ENCODE assay signal across 28 cellular contexts in genomic region chr2:20061940-20062339, GRCh38. TPM values are rescaled to one million over a fixed set of nuclear protein-coding genes. Genes with fewer than 3 reads are reported as not detected.
DNase-seq lines count a peak whose midpoint lies in the region; ATAC-seq, FAIRE-seq and TF ChIP-seq lines count a peak whose summit lies in the region.
"Had no signal": no experiment of that assay in that cellular context is flagged by ENCODE, and none has a peak within 500 bp of the region (broad histone marks: within the 10 kb centered on the region; RNA-seq: fewer than 3 reads in every experiment).

No MANE protein-coding gene starts in this region.

- WGBS in GM23248 (ENCODE audit: low coverage in 1 of 2, low lambda C conversion rate in 2 of 2, missing lambda C conversion rate in 2 of 2), 2 experiments = 92 to 99% methylated on average over 5 of the region's 5 CpGs
- WGBS in K562 (ENCODE audit: insufficient coverage, low coverage, missing lambda C conversion rate) = 50% methylated on average over 5 of the region's 5 CpGs
- WGBS in smooth muscle cell (ENCODE audit: low lambda C conversion rate) = 95% methylated on average over 5 of the region's 5 CpGs

- H3K9me3 ChIP-seq in GM23248 (ENCODE audit: low read depth) (no peaks in the 10 kb centered on the region), K562 (replicated peaks; ENCODE audit: control insufficient read depth, insufficient read depth, low read depth, low read length) (no peaks in the 10 kb centered on the region; the same call in 1 of the 2 replicates), muscle layer of duodenum (ENCODE audit: control insufficient read depth in 1 of 2, low read length in 2 of 2) (no peaks in the 10 kb centered on the region), smooth muscle cell (replicated peaks; ENCODE audit: low read depth) (no peaks in the 10 kb centered on the region)
- H3K9me3 ChIP-seq: Caco-2, neutrophil, psoas muscle, tibial nerve had no signal

- intact Hi-C loops in K562 (cut with micrococcal nuclease) = no loop called here

- H3K4me1 ChIP-seq in GM23248 (ENCODE audit: insufficient read depth) (peaks cover 32% of the 10 kb centered on the region), K562 (replicated peaks in 1 of 2; ENCODE audit: control insufficient read depth in 2 of 2, insufficient read depth in 2 of 2, low read length in 2 of 2) (peaks cover 0 to 3% of the 10 kb centered on the region in 2 experiments; a peak in 1 of 5 replicates), muscle layer of duodenum (ENCODE audit: control insufficient read depth in 1 of 2, insufficient read depth in 2 of 2, low read length in 2 of 2) (peaks cover 0 to 13% of the 10 kb centered on the region in 2 donors), smooth muscle cell (ENCODE audit: low read depth) (peaks cover 7% of the 10 kb centered on the region)
- H3K4me1 ChIP-seq: psoas muscle had no signal

- POLR2A ChIA-PET in K562 (lab: Yijun Ruan, JAX) = interaction anchor here (0.9 to 3.5 kb wide), 3 partner anchors 10 to 16 kb away, joined by 3 to 13 read pairs (median 3); partner anchors contain the start of gene LAPTM4A

- H3K4me3 ChIP-seq in GM23248 = 0 out of 2 replicates have a peak overlapping the region, but pooled peaks have one; percentile 34
- H3K4me3 ChIP-seq in K562 = no peak overlapping the region
- H3K4me3 ChIP-seq in muscle layer of duodenum (ENCODE audit: low read depth in 1 of 2, low read length in 2 of 2) = no peak overlapping the region
- no peak overlapping the region for H3K4me3 ChIP-seq in smooth muscle cell
- H3K4me3 ChIP-seq: BLaER1 treated with 17β-estradiol and CSF1 and Interleukin-3, amounts not matched to agents 10 nM and 100 nM; psoas muscle; skin epidermis; tibial nerve had no signal

- H3K9me1 ChIP-seq in K562 (ENCODE audit: control insufficient read depth, insufficient read depth, low read length) = no peaks in the 10 kb centered on the region

- no peaks in the 10 kb centered on the region for H4K20me1 ChIP-seq in GM23248 (ENCODE audit: insufficient read depth)
- H4K20me1 ChIP-seq in K562 (replicated peaks; ENCODE audit: control insufficient read depth, insufficient read depth, low read length) = no peaks in the 10 kb centered on the region
- H4K20me1 ChIP-seq in smooth muscle cell (ENCODE audit: low read depth) = no peaks in the 10 kb centered on the region
- H4K20me1 ChIP-seq: BLaER1 treated with 17β-estradiol and CSF1 and Interleukin-3, amounts not matched to agents 10 nM and 100 nM had no signal

- no peaks in the 10 kb centered on the region for H3K9me2 ChIP-seq in GM23248 (ENCODE audit: insufficient read depth)

- ATAC-seq in K562 = no peak
- ATAC-seq in HG02870 (IDR thresholded peaks at IDR 0.05; ENCODE audit: unreplicated experiment) = no peak
- no peak for ATAC-seq in HG02610 (IDR thresholded peaks at IDR 0.05; ENCODE audit: unreplicated experiment)
- no peak for ATAC-seq in HG03196 (IDR thresholded peaks at IDR 0.05; ENCODE audit: unreplicated experiment)
- ATAC-seq: PC-3; stimulated activated naive CD8-positive, alpha-beta T cell treated with anti-CD3 and anti-CD28 coated beads, Interleukin-15, amount 100 ng/mL, for 72 hours had no signal

- H3K9ac ChIP-seq in GM23248 (peak overlapping the region; percentile 62), K562 (ENCODE audit: insufficient read depth in 1 of 2, low read depth in 2 of 2, low read length in 2 of 2) (no peak overlapping the region), smooth muscle cell (ENCODE audit: low read depth) (no peak overlapping the region)
- H3K9ac ChIP-seq: BLaER1 treated with 17β-estradiol and CSF1 and Interleukin-3, amounts not matched to agents 10 nM and 100 nM had no signal

- FAIRE-seq in K562 (lab: Jason Lieb, UNC) = no peak

- no TSS peak for BruUV-seq in K562 (replicated peaks; lab: Mats Ljungman, UMichigan)

- DNase-seq in GM23248 (no peak), K562 (ENCODE audit: extremely low read depth in 1 of 4, low spot score in 3 of 4) (no peak), smooth muscle cell (lab: John Stamatoyannopoulos, UW; ENCODE audit: unreplicated experiment) (no peak), COR-L47 (lab: John Stamatoyannopoulos, UW) (no peak)
- DNase-seq: activated CD4-positive, alpha-beta T cell treated with anti-CD3 and anti-CD28 coated beads, Interleukin-2, amount 10 ng/mL, durations not matched to agents 7 days and 5 days; activated gamma-delta T cell; activated naive CD8-positive, alpha-beta T cell treated with anti-CD3 and anti-CD28 coated beads, Interleukin-2, amount 10 ng/mL, durations not matched to agents 7 days and 5 days; activated T-cell treated with anti-CD3 and anti-CD28 coated beads, Interleukin-2, amount 50 U/mL, for 24 hours; Caco-2; GF-D8; head of caudate nucleus; NCI-H1694; NCI-H2171; NCI-H510A treated with DMSO at 0.1 percent for 48 hours; NK-92 treated with Interleukin-12 subunit alpha and Interleukin-12 subunit beta, amount 100 ng/mL, for 24 hours; psoas muscle; stimulated activated naive CD8-positive, alpha-beta T cell treated with anti-CD3 and anti-CD28 coated beads, Interleukin-15, amount 100 ng/mL, for 72 hours; T1000; WERI-Rb-1 had no signal

- H3K27ac ChIP-seq in GM23248 (peak overlapping the region; percentile 92), K562 (ENCODE audit: extremely low read depth, low read depth, low read length) (no peak overlapping the region), muscle layer of duodenum (ENCODE audit: low read length) (peak overlapping the region; percentile 65), smooth muscle cell (ENCODE audit: low read depth) (peak overlapping the region; percentile 97)
- H3K27ac ChIP-seq: BLaER1 treated with 17β-estradiol and CSF1 and Interleukin-3, amounts not matched to agents 10 nM and 100 nM; neutrophil; WERI-Rb-1 had no signal

- in situ Hi-C loops in GM23248 (cut with MboI) = no loop called here
- in situ Hi-C loops in K562 (cut with MboI) = no loop called here

- peaks cover 39% of the 10 kb centered on the region for H3F3A ChIP-seq in GM23248 (ENCODE audit: insufficient read depth)
- peaks cover 23% of the 10 kb centered on the region for H3F3A ChIP-seq in smooth muscle cell (ENCODE audit: low read depth)

- no peak for TF ChIP-seq RAD21 in K562 (CRISPR knock-in tag; conservative IDR thresholded peaks at IDR 0.05 in 1 of 2, IDR thresholded peaks at IDR 0.05 in 1 of 2)

- TF ChIP-seq CTCF in K562 (IDR thresholded peaks at IDR 0.05 in 2 of 3, conservative IDR thresholded peaks at IDR 0.05 in 1 of 3; ENCODE audit: insufficient read depth in 2 of 3, low read depth in 1 of 3, low read length in 3 of 3) = no peak
- TF ChIP-seq CTCF in smooth muscle cell (IDR thresholded peaks at IDR 0.05; ENCODE audit: borderline replicate concordance, insufficient read depth, poor library complexity, severe bottlenecking) = no peak

- H3K27me3 ChIP-seq in GM23248 (replicated peaks; ENCODE audit: insufficient read depth) (no peaks in the 10 kb centered on the region), K562 (ENCODE audit: control insufficient read depth in 2 of 2, insufficient read depth in 2 of 2, low read length in 2 of 2) (no peaks in the 10 kb centered on the region), muscle layer of duodenum (ENCODE audit: low read depth, low read length) (no peaks in the 10 kb centered on the region), smooth muscle cell (ENCODE audit: low read depth) (no peaks in the 10 kb centered on the region)
- H3K27me3 ChIP-seq: BLaER1 treated with 17β-estradiol and CSF1 and Interleukin-3, amounts not matched to agents 10 nM and 100 nM; tibial nerve had no signal

- no peak for TF ChIP-seq EP300 in K562 (IDR thresholded peaks at IDR 0.05; ENCODE audit: low read length)

- no peaks in the 10 kb centered on the region for H3K36me3 ChIP-seq in GM23248 (ENCODE audit: low read depth)
- H3K36me3 ChIP-seq in K562 (ENCODE audit: control insufficient read depth, insufficient read depth, low read length) = no peaks in the 10 kb centered on the region
- H3K36me3 ChIP-seq in muscle layer of duodenum (ENCODE audit: control insufficient read depth in 1 of 2, insufficient read depth in 2 of 2, low read length in 2 of 2) = no peaks in the 10 kb centered on the region
- H3K36me3 ChIP-seq in smooth muscle cell (ENCODE audit: low read depth) = no peaks in the 10 kb centered on the region
- H3K36me3 ChIP-seq: BLaER1 treated with 17β-estradiol and CSF1 and Interleukin-3, amounts not matched to agents 10 nM and 100 nM; neutrophil; tibial nerve; WERI-Rb-1 had no signal

- peak overlapping the region; percentile 61 for H3K4me2 ChIP-seq in GM23248 (ENCODE audit: unreplicated experiment)
- H3K4me2 ChIP-seq in K562 (ENCODE audit: insufficient read depth, low read length) = no peak overlapping the region
- peak overlapping the region; percentile 71 for H3K4me2 ChIP-seq in smooth muscle cell
- H3K4me2 ChIP-seq: BLaER1 treated with 17β-estradiol and CSF1 and Interleukin-3, amounts not matched to agents 10 nM and 100 nM had no signal

- H2AFZ ChIP-seq in GM23248 (no peak overlapping the region), K562 (ENCODE audit: low read depth, low read length) (no peak overlapping the region), smooth muscle cell (ENCODE audit: low read depth) (no peak overlapping the region)

- CTCF ChIA-PET in K562 (lab: Yijun Ruan, JAX; ENCODE audit: low intra/inter-chr PET ratio) = no interaction called here

- H3K79me2 ChIP-seq in GM23248 (ENCODE audit: insufficient read depth) = no peaks in the 10 kb centered on the region
- H3K79me2 ChIP-seq in K562 (ENCODE audit: control insufficient read depth, insufficient read depth, low read length) = no peaks in the 10 kb centered on the region
- H3K79me2 ChIP-seq in smooth muscle cell (ENCODE audit: low read depth) = no peaks in the 10 kb centered on the region

- no peak for TF ChIP-seq POLR2A in K562 (conservative IDR thresholded peaks at IDR 0.05)

RNA-seq across cellular contexts. Expression of gene LAPTM4A, which starts 10.5 kb away (rescaled TPM):
- total RNA-seq in GM23248 (2014; rRNA removed; shearing (Covaris generic)) = 363 and 372 TPM in 2 replicates
- polyA plus RNA-seq in GM23248 (2016; fragmentation: Nextera tagmentation; extraction: Ambion mirVana) (752 and 760 TPM in 2 replicates), K562 (2011; rRNA removed) (139 and 167 TPM in 2 replicates), K562 (2014; fragmentation: Illumina TruSeq; extraction: Trizol) (53.9 and 64.5 TPM in 2 replicates), K562 (2014; fragmentation: Nextera tagmentation; extraction: Ambion mirVana) (100 to 1,000 TPM; 141 to 157 TPM), K562 (2014; rRNA removed) (50.1 and 64.3 TPM in 2 replicates), smooth muscle cell (466 and 476 TPM in 2 replicates)
- total RNA-seq in K562 (2011; cell fraction: chromatin; rRNA removed; ENCODE audit: low replicate concordance) = 58.1 and 78.2 TPM in 2 replicates
- 57.9 and 60.0 TPM in 2 replicates for total RNA-seq in K562 (2011; cell fraction: nucleolus; rRNA removed)
- 87.9 and 89.5 TPM in 2 replicates for total RNA-seq in K562 (2011; cell fraction: nucleoplasm; rRNA removed)
- total RNA-seq in K562 (2014; rRNA removed) (13.4 and 18.7 TPM in 2 replicates), K562 (2014; rRNA removed; fragmentation: Illumina TruSeq; extraction: Trizol) (23.2 and 31.2 TPM in 2 replicates), K562 (2015; rRNA removed; fragmentation: Illumina TruSeq; extraction: Trizol) (31.0 and 31.3 TPM in 2 replicates), K562 (2021) (45.1 and 46.0 TPM in 2 replicates), smooth muscle cell (423 and 431 TPM in 2 replicates)
- polyA plus RNA-seq in K562 (2011; cell fraction: cytosol; rRNA removed) = 50.0 and 148 TPM in 2 replicates
- polyA plus RNA-seq in K562 (2011; cell fraction: nucleus; rRNA removed) = 31.2 and 52.6 TPM in 2 replicates
- polyA plus RNA-seq in K562 (2012) = 55.6 and 56.3 TPM in 2 replicates
- polyA minus RNA-seq in K562 (2011; rRNA and poly(A)+ RNA removed) = 76.5 and 97.3 TPM in 2 replicates
- 21.9 and 33.3 TPM in 2 replicates for polyA minus RNA-seq in K562 (2011; cell fraction: cytosol; rRNA and poly(A)+ RNA removed)
- 15.9 and 29.5 TPM in 2 replicates for polyA minus RNA-seq in K562 (2011; cell fraction: nucleus; rRNA and poly(A)+ RNA removed)

RNA-seq across cellular contexts. Expression of gene MATN3, which starts 49.5 kb away (rescaled TPM):
- total RNA-seq in GM23248 (2014; rRNA removed; shearing (Covaris generic)) = 0.25 and 0.54 TPM in 2 replicates
- polyA plus RNA-seq in GM23248 (2016; fragmentation: Nextera tagmentation; extraction: Ambion mirVana) (1.7 and 2.0 TPM in 2 replicates), K562 (2011; rRNA removed) (not detected in 2 replicates), K562 (2014; fragmentation: Illumina TruSeq; extraction: Trizol) (not detected in 2 replicates), K562 (2014; fragmentation: Nextera tagmentation; extraction: Ambion mirVana) (not detected), K562 (2014; rRNA removed) (0.30 TPM in 1 of 2 replicates, not detected in the other), smooth muscle cell (7.4 and 12.9 TPM in 2 replicates)
- total RNA-seq in K562 (2011; cell fraction: chromatin; rRNA removed; ENCODE audit: low replicate concordance) = not detected in 2 replicates
- not detected in 2 replicates for total RNA-seq in K562 (2011; cell fraction: nucleolus; rRNA removed)
- total RNA-seq in K562 (2011; cell fraction: nucleoplasm; rRNA removed) = not detected in 2 replicates
- total RNA-seq in K562 (2014; rRNA removed) (not detected in 2 replicates), K562 (2014; rRNA removed; fragmentation: Illumina TruSeq; extraction: Trizol) (not detected in 2 replicates), K562 (2015; rRNA removed; fragmentation: Illumina TruSeq; extraction: Trizol) (not detected in 2 replicates), K562 (2021) (not detected in 2 replicates), smooth muscle cell (5.1 and 5.6 TPM in 2 replicates)
- 0.04 TPM in 1 of 2 replicates, not detected in the other for polyA plus RNA-seq in K562 (2011; cell fraction: cytosol; rRNA removed)
- not detected in 2 replicates for polyA plus RNA-seq in K562 (2011; cell fraction: nucleus; rRNA removed)
- polyA plus RNA-seq in K562 (2012) = not detected in 2 replicates
- polyA minus RNA-seq in K562 (2011; rRNA and poly(A)+ RNA removed) = not detected in 2 replicates
- polyA minus RNA-seq in K562 (2011; cell fraction: cytosol; rRNA and poly(A)+ RNA removed) = not detected in 2 replicates
- polyA minus RNA-seq in K562 (2011; cell fraction: nucleus; rRNA and poly(A)+ RNA removed) = not detected in 2 replicates
- total RNA-seq: activated CD4-positive, alpha-beta T cell treated with anti-CD3 and anti-CD28 coated beads, Interleukin-2, amount 10 ng/mL, durations not matched to agents 7 days and 5 days; activated naive CD8-positive, alpha-beta T cell treated with anti-CD3 and anti-CD28 coated beads, Interleukin-2, amount 10 ng/mL, durations not matched to agents 7 days and 5 days had no signal
